Comparison of ENCODE assay signal across 23 cellular contexts in genomic region chr11:2368178-2368850, GRCh38.
"Had no signal": no experiment of that assay in that cellular context is flagged by ENCODE, and none has a peak within 500 bp of the region (broad histone marks: within the 10 kb centered on the region; RNA-seq: fewer than 3 reads in every experiment).

No MANE protein-coding gene starts in this region.

- DNase-seq: activated CD4-positive, alpha-beta T cell treated with anti-CD3 and anti-CD28 coated beads for 4 hours; activated CD4-positive, alpha-beta T cell treated with anti-CD3 and anti-CD28 coated beads, Interleukin-2, amount 50 U/mL, for 4 hours; activated CD4-positive, CD25-positive, alpha-beta regulatory T cell; activated effector memory CD4-positive, alpha-beta T cell treated with Interleukin-2 at 50 U/mL for 16 hours; activated naive CD4-positive, alpha-beta T cell treated with anti-CD3 and anti-CD28 coated beads for 36 hours; activated naive CD8-positive, alpha-beta T cell treated with anti-CD3 and anti-CD28 coated beads for 36 hours; adrenal gland; body of pancreas; cerebellar nuclear complex; cortex of kidney; effector memory CD8-positive, alpha-beta T cell; erythroblast; kidney glomerular epithelial cell; naive B cell; nephron progenitor cell; pancreas; stimulated activated CD4-positive, alpha-beta T cell treated with anti-CD3 and anti-CD28 coated beads, Interleukin-12 subunit alpha, Interleukin-12 subunit beta, amount 100 ng/mL, for 4 hours; stimulated activated CD4-positive, alpha-beta T cell treated with anti-CD3 and anti-CD28 coated beads, Interleukin-4, amount 100 ng/mL, for 1 hour; uterus had no signal

- H3K27me3 ChIP-seq: adrenal gland, body of pancreas, gastroesophageal sphincter, left lung, pancreas, uterus had no signal

- H3K27ac ChIP-seq: adrenal gland, body of pancreas, gastroesophageal sphincter, left lung, pancreas, psoas muscle, thoracic aorta, uterus had no signal

- ATAC-seq: body of pancreas; effector memory CD8-positive, alpha-beta T cell; gastroesophageal sphincter; left lung; pancreas; psoas muscle had no signal

- H3K36me3 ChIP-seq: adrenal gland, gastroesophageal sphincter, left lung, pancreas, thoracic aorta, uterus had no signal

- H3K4me3 ChIP-seq: adrenal gland, body of pancreas, gastroesophageal sphincter, left lung, pancreas, psoas muscle, thoracic aorta, uterus had no signal

- H3K4me1 ChIP-seq: adrenal gland, left lung, pancreas, psoas muscle, uterus had no signal

- H3K9me3 ChIP-seq: adrenal gland, body of pancreas, gastroesophageal sphincter, left lung, pancreas, psoas muscle, thoracic aorta, uterus had no signal
